ENCODE assay signal across 19 cellular contexts in genomic region chr2:191705084-191705483, GRCh38.
"Had no signal": no experiment of that assay in that cellular context is flagged by ENCODE, and none has a peak within 500 bp of the region (broad histone marks: within the 10 kb centered on the region; RNA-seq: fewer than 3 reads in every experiment).

No MANE protein-coding gene starts in this region.

- DNase-seq: Karpas-422, KG1, MG63, NCI-H1092, NCI-H1105 treated with DMSO at 0.1 percent for 48 hours, NCI-H1417 treated with DMSO at 0.1 percent for 48 hours, NCI-H146, NCI-H1694 treated with DMSO at 0.1 percent for 48 hours, NCI-H2029, NCI-H2081 treated with DMSO at 0.1 percent for 48 hours, NCI-H2171, NCI-H226, NCI-H446, NCI-H510A, NCI-H524 treated with DMSO at 0.1 percent for 48 hours, NCI-H69, NCI-H774, SHP77 treated with DMSO at 0.1 percent for 48 hours, SJCRH30 had no signal
